Comparison of ENCODE assay signal across 11 cellular contexts in genomic region chr5:111237470-111237869, GRCh38. TPM values are rescaled to one million over a fixed set of nuclear protein-coding genes. Genes with fewer than 3 reads are reported as not detected.
A peak's percentile ranks its signal among the peaks of the same experiment; 100 is the strongest.
DNase-seq lines count a peak whose midpoint lies in the region; ATAC-seq and TF ChIP-seq lines count a peak whose summit lies in the region.
"Had no signal": no experiment of that assay in that cellular context is flagged by ENCODE, and none has a peak within 500 bp of the region (broad histone marks: within the 10 kb centered on the region; RNA-seq: fewer than 3 reads in every experiment).

No MANE protein-coding gene starts in this region.

- no peak overlapping the region for H2AK5ac ChIP-seq in mesenchymal stem cell (ENCODE audit: low read length, severe bottlenecking)

- no peak overlapping the region for H4K8ac ChIP-seq in mesenchymal stem cell (ENCODE audit: low read length)

- intact Hi-C loops in left ventricle myocardium inferior (cut with micrococcal nuclease) (no loop called here), esophagus squamous epithelium (cut with DNase I) (no loop called here)

- no peak overlapping the region for H2BK5ac ChIP-seq in mesenchymal stem cell (ENCODE audit: low read depth, low read length, poor library complexity, severe bottlenecking)

- H3K4me3 Mint-ChIP-seq in activated CD8-positive, alpha-beta memory T cell treated with anti-CD3 and anti-CD28 coated beads, Interleukin-2, amount 10 ng/mL, durations not matched to agents 7 days and 5 days = peak overlapping the region; percentile 56
- H3K4me3 Mint-ChIP-seq in activated naive CD8-positive, alpha-beta T cell treated with anti-CD3 and anti-CD28 coated beads for 36 hours = peak overlapping the region; percentile 64
- no peak overlapping the region for H3K4me3 Mint-ChIP-seq in immature natural killer cell

- H2BK15ac ChIP-seq in mesenchymal stem cell (ENCODE audit: low read depth, poor library complexity, severe bottlenecking) = no peak overlapping the region

- CTCF ChIA-PET in activated CD8-positive, alpha-beta memory T cell treated with anti-CD3 and anti-CD28 coated beads, Interleukin-2, amount 10 ng/mL, durations not matched to agents 7 days and 5 days (lab: Charles Lee) = interaction anchor here (0.9 to 7.8 kb wide), 6 partner anchors 8 to 41 kb away, joined by 5 to 65 read pairs (median 8); partner anchors contain the start of gene CAMK4

- no peaks in the 10 kb centered on the region for H3K79me1 ChIP-seq in mesenchymal stem cell (replicated peaks; ENCODE audit: low read length, poor library complexity, severe bottlenecking)

- no peak overlapping the region for H3K9ac ChIP-seq in mesenchymal stem cell (ENCODE audit: low read length)

- H3K27me3 ChIP-seq in mesenchymal stem cell (ENCODE audit: control insufficient read depth in 1 of 2, insufficient read depth in 1 of 2, low read length in 2 of 2) = no peaks in the 10 kb centered on the region
- H3K27me3 ChIP-seq in left ventricle myocardium inferior (ENCODE audit: low read depth) = peaks cover 2% of the 10 kb centered on the region
- H3K27me3 ChIP-seq in esophagus squamous epithelium = no peaks in the 10 kb centered on the region
- H3K27me3 ChIP-seq: SJCRH30 had no signal

- H2BK120ac ChIP-seq in mesenchymal stem cell (ENCODE audit: low read depth, low read length) = no peak overlapping the region

- no peak overlapping the region for H3K18ac ChIP-seq in mesenchymal stem cell (ENCODE audit: low read depth in 1 of 2, low read length in 2 of 2)

- no peak overlapping the region for H2AFZ ChIP-seq in mesenchymal stem cell (ENCODE audit: low read depth, low read length)

- H3K27me3 Mint-ChIP-seq in activated CD8-positive, alpha-beta memory T cell treated with anti-CD3 and anti-CD28 coated beads, Interleukin-2, amount 10 ng/mL, durations not matched to agents 7 days and 5 days = no peaks in the 10 kb centered on the region
- H3K27me3 Mint-ChIP-seq in activated naive CD8-positive, alpha-beta T cell treated with anti-CD3 and anti-CD28 coated beads for 36 hours = no peaks in the 10 kb centered on the region
- peaks cover 0 to 2% (median 0%) of the 10 kb centered on the region in 3 donors for H3K27me3 Mint-ChIP-seq in immature natural killer cell (ENCODE audit: low read depth in 3 of 3)

- no peaks in the 10 kb centered on the region for H3K9me3 Mint-ChIP-seq in activated CD8-positive, alpha-beta memory T cell treated with anti-CD3 and anti-CD28 coated beads, Interleukin-2, amount 10 ng/mL, durations not matched to agents 7 days and 5 days (ENCODE audit: low read depth)
- no peaks in the 10 kb centered on the region for H3K9me3 Mint-ChIP-seq in activated naive CD8-positive, alpha-beta T cell treated with anti-CD3 and anti-CD28 coated beads for 36 hours
- H3K9me3 Mint-ChIP-seq in immature natural killer cell = peaks cover 0 to under 1% (median 0%) of the 10 kb centered on the region in 6 donors

- peaks cover 14% of the 10 kb centered on the region for H3K36me3 Mint-ChIP-seq in activated CD8-positive, alpha-beta memory T cell treated with anti-CD3 and anti-CD28 coated beads, Interleukin-2, amount 10 ng/mL, durations not matched to agents 7 days and 5 days
- peaks cover 15% of the 10 kb centered on the region for H3K36me3 Mint-ChIP-seq in activated naive CD8-positive, alpha-beta T cell treated with anti-CD3 and anti-CD28 coated beads for 36 hours
- no peaks in the 10 kb centered on the region for H3K36me3 Mint-ChIP-seq in immature natural killer cell

- no peaks in the 10 kb centered on the region for H3K9me3 ChIP-seq in mesenchymal stem cell (ENCODE audit: control insufficient read depth, low read length)
- H3K9me3 ChIP-seq in left ventricle myocardium inferior (replicated peaks) = no peaks in the 10 kb centered on the region
- no peaks in the 10 kb centered on the region for H3K9me3 ChIP-seq in esophagus squamous epithelium
- H3K9me3 ChIP-seq: SJCRH30 had no signal

- H3K4me1 ChIP-seq in mesenchymal stem cell (ENCODE audit: control insufficient read depth, insufficient read depth, low read depth, low read length) (peaks cover 2% of the 10 kb centered on the region), left ventricle myocardium inferior (no peaks in the 10 kb centered on the region), esophagus squamous epithelium (no peaks in the 10 kb centered on the region)
- H3K4me1 ChIP-seq: SJCRH30 had no signal

- no peak overlapping the region for H3K4me2 ChIP-seq in mesenchymal stem cell (ENCODE audit: low read length, poor library complexity, severe bottlenecking)

- H3K36me3 ChIP-seq in mesenchymal stem cell (ENCODE audit: control insufficient read depth in 1 of 2, insufficient read depth in 2 of 2, low read depth in 1 of 2, low read length in 2 of 2) (no peaks in the 10 kb centered on the region), left ventricle myocardium inferior (no peaks in the 10 kb centered on the region), esophagus squamous epithelium (no peaks in the 10 kb centered on the region)
- H3K36me3 ChIP-seq: SJCRH30 had no signal

- no peak overlapping the region for H2BK12ac ChIP-seq in mesenchymal stem cell (ENCODE audit: low read length in 2 of 2)

- H3K4me3 ChIP-seq in mesenchymal stem cell (ENCODE audit: insufficient read depth in 1 of 2, low read depth in 1 of 2, low read length in 2 of 2) = no peak overlapping the region
- H3K4me3 ChIP-seq in left ventricle myocardium inferior = no peak overlapping the region
- H3K4me3 ChIP-seq in esophagus squamous epithelium = no peak overlapping the region
- H3K4me3 ChIP-seq: SJCRH30 had no signal

- TF ChIP-seq POLR2A in esophagus squamous epithelium (IDR thresholded peaks at IDR 0.05) = no peak

- DNase-seq in activated CD8-positive, alpha-beta memory T cell treated with anti-CD3 and anti-CD28 coated beads, Interleukin-2, amount 10 ng/mL, durations not matched to agents 7 days and 5 days = no peak
- no peak for DNase-seq in activated CD8-positive, alpha-beta memory T cell treated with anti-CD3 and anti-CD28 coated beads for 24 hours
- peak; percentile 56 for DNase-seq in HT1080 (ENCODE audit: low read depth)
- DNase-seq in activated naive CD8-positive, alpha-beta T cell treated with anti-CD3 and anti-CD28 coated beads for 36 hours = no peak
- DNase-seq in mesenchymal stem cell = peak; percentile 35
- no peak for DNase-seq in immature natural killer cell
- no peak for DNase-seq in left ventricle myocardium inferior
- DNase-seq in esophagus squamous epithelium (lab: John Stamatoyannopoulos, UW) = no peak
- DNase-seq: GDM1, NCI-H1092, SJCRH30 had no signal

- H3K27ac ChIP-seq in mesenchymal stem cell (ENCODE audit: low read length, poor library complexity, severe bottlenecking) (no peak overlapping the region), left ventricle myocardium inferior (replicated peaks) (no peak overlapping the region), esophagus squamous epithelium (no peak overlapping the region)
- H3K27ac ChIP-seq: SJCRH30 had no signal

- ATAC-seq in activated CD8-positive, alpha-beta memory T cell treated with anti-CD3 and anti-CD28 coated beads, Interleukin-2, amount 10 ng/mL, durations not matched to agents 7 days and 5 days = peak; percentile 11

- no peak overlapping the region for H4K91ac ChIP-seq in mesenchymal stem cell (ENCODE audit: low read length)

- H3K14ac ChIP-seq in mesenchymal stem cell (ENCODE audit: low read length in 2 of 2) = no peak overlapping the region

- H3K23ac ChIP-seq in mesenchymal stem cell (ENCODE audit: low read length in 2 of 2) = no peak overlapping the region

- peaks cover 68% of the 10 kb centered on the region for H3K4me1 Mint-ChIP-seq in activated CD8-positive, alpha-beta memory T cell treated with anti-CD3 and anti-CD28 coated beads, Interleukin-2, amount 10 ng/mL, durations not matched to agents 7 days and 5 days
- peaks cover 90% of the 10 kb centered on the region for H3K4me1 Mint-ChIP-seq in activated naive CD8-positive, alpha-beta T cell treated with anti-CD3 and anti-CD28 coated beads for 36 hours
- peaks cover 0 to under 1% of the 10 kb centered on the region in 2 donors for H3K4me1 Mint-ChIP-seq in immature natural killer cell

- no peak overlapping the region for H3K4ac ChIP-seq in mesenchymal stem cell (ENCODE audit: low read depth in 1 of 2, low read length in 2 of 2)

- H3K27ac Mint-ChIP-seq in activated CD8-positive, alpha-beta memory T cell treated with anti-CD3 and anti-CD28 coated beads, Interleukin-2, amount 10 ng/mL, durations not matched to agents 7 days and 5 days = peak overlapping the region; percentile 96
- H3K27ac Mint-ChIP-seq in activated naive CD8-positive, alpha-beta T cell treated with anti-CD3 and anti-CD28 coated beads for 36 hours = peak overlapping the region; percentile 84
- H3K27ac Mint-ChIP-seq in immature natural killer cell = no peak overlapping the region

- TF ChIP-seq CTCF in left ventricle myocardium inferior (IDR thresholded peaks at IDR 0.05; ENCODE audit: borderline replicate concordance) (no peak), esophagus squamous epithelium (IDR thresholded peaks at IDR 0.05) (no peak)

RNA-seq across cellular contexts. Expression of gene CAMK4, which starts 13.3 kb away (rescaled TPM):
- 10 to 100 TPM; 77.4 to 91.1 TPM for total RNA-seq in activated CD8-positive, alpha-beta memory T cell treated with anti-CD3 and anti-CD28 coated beads, Interleukin-2, amount 10 ng/mL, durations not matched to agents 7 days and 5 days
- 28.0 and 35.4 TPM in 2 replicates for total RNA-seq in HT1080 (2014; rRNA removed; shearing (Covaris generic))
- 11.8 and 12.5 TPM in 2 replicates for polyA plus RNA-seq in HT1080 (2015; cell fraction: cytosol; rRNA removed)
- 5.4 and 6.8 TPM in 2 replicates for polyA plus RNA-seq in HT1080 (2015; cell fraction: nucleus; rRNA removed)
- total RNA-seq in activated naive CD8-positive, alpha-beta T cell treated with anti-CD3 and anti-CD28 coated beads for 36 hours = 10 to 100 TPM; 66.6 to 68.0 TPM
- polyA plus RNA-seq in mesenchymal stem cell (2013, experiment 1 of 2) = 4.2 TPM
- 4.5 TPM for polyA plus RNA-seq in mesenchymal stem cell (2013, experiment 2 of 2)
- polyA plus RNA-seq in immature natural killer cell = 1 to 10 TPM in 2 of 3 donors, under 1 TPM in 1; 0.86 to 4.5 (median 1.8) TPM
- total RNA-seq in left ventricle myocardium inferior (0.36 TPM), esophagus squamous epithelium (1 to 10 TPM; 1.5 to 3.2 (median 2.6) TPM)

Comparison
In these comparisons a context has a peak if more than half of its experiments do, and no peak if none do; other contexts are left out.
1. DNase-seq: peak in HT1080 (single experiment) and mesenchymal stem cell (single experiment); none in activated CD8-positive, alpha-beta memory T cell treated with anti-CD3 and anti-CD28 coated beads, Interleukin-2, amount 10 ng/mL, durations not matched to agents 7 days and 5 days (single experiment), activated CD8-positive, alpha-beta memory T cell treated with anti-CD3 and anti-CD28 coated beads for 24 hours (single experiment), activated naive CD8-positive, alpha-beta T cell treated with anti-CD3 and anti-CD28 coated beads for 36 hours (single experiment), immature natural killer cell (0 of 3), left ventricle myocardium inferior (single experiment) and esophagus squamous epithelium (single experiment).
2. H3K27ac Mint-ChIP-seq: peak in activated CD8-positive, alpha-beta memory T cell treated with anti-CD3 and anti-CD28 coated beads, Interleukin-2, amount 10 ng/mL, durations not matched to agents 7 days and 5 days (single experiment) and activated naive CD8-positive, alpha-beta T cell treated with anti-CD3 and anti-CD28 coated beads for 36 hours (single experiment); none in immature natural killer cell (0 of 6).
3. H3K4me3 Mint-ChIP-seq: peak in activated CD8-positive, alpha-beta memory T cell treated with anti-CD3 and anti-CD28 coated beads, Interleukin-2, amount 10 ng/mL, durations not matched to agents 7 days and 5 days (single experiment) and activated naive CD8-positive, alpha-beta T cell treated with anti-CD3 and anti-CD28 coated beads for 36 hours (single experiment); none in immature natural killer cell (0 of 5).